20 cellular contexts compared by ENCODE assay signal in the genomic region with DNA sequence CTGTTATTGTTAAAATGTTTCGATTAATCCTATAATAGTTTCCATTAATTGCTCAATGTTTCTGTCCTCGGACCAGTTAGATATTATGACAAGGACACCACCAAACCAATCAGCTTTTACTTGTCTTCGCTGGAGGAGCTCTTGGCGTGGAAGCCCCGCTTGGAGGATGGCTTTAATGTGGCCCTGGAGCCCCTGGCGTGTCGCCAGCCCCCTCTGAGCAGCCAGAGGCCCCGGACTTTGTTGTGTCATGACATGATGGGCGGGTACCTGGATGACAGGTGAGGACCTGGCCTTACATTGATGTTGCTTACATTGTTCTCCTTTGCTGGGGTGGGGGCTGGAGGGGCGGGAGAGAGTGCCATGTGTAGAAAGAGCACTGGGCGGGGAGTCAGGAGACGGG. TPM values are rescaled to one million over a fixed set of nuclear protein-coding genes. Genes with fewer than 3 reads are reported as not detected.
"Had no signal": no experiment of that assay in that cellular context is flagged by ENCODE, and none has a peak within 500 bp of the region (broad histone marks: within the 10 kb centered on the region; RNA-seq: fewer than 3 reads in every experiment).

No MANE protein-coding gene starts in this region.

- H3K27ac ChIP-seq: coronary artery, left lung, neutrophil, parathyroid adenoma, vagina, VCaP had no signal

- H3K4me3 ChIP-seq: coronary artery, left lung, transverse colon, vagina had no signal

- H3K9ac ChIP-seq: parathyroid adenoma had no signal

- H3K9me3 Mint-ChIP-seq: activated naive CD8-positive, alpha-beta T cell treated with anti-CD3 and anti-CD28 coated beads for 36 hours; activated T-helper 1 cell treated with anti-CD3 and anti-CD28 coated beads, Interleukin-12 subunit alpha, Interleukin-12 subunit beta, Interleukin-2, Interleukin-4 antibody, amounts not matched to agents 30 ng/mL and 10 ng/mL and 1 ng/mL, durations not matched to agents 14 hours and 24 hours and 36 hours; brain; central memory CD8-positive, alpha-beta T cell; memory B cell; naive B cell; stimulated activated naive CD8-positive, alpha-beta T cell treated with anti-CD3 and anti-CD28 coated beads, Interleukin-15, Interleukin-2, amounts not matched to agents 100 ng/mL and 50 ng/mL, for 24 hours; T-helper 1 cell treated with Interleukin-12 subunit alpha and Interleukin-12 subunit beta and Interleukin-4 antibody, amounts not matched to agents 30 μg/mL and 1 μg/mL, for 36 hours had no signal

- DNase-seq: activated CD4-positive, alpha-beta T cell treated with anti-CD3 and anti-CD28 coated beads for 1 hour; activated naive CD8-positive, alpha-beta T cell treated with anti-CD3 and anti-CD28 coated beads for 36 hours; erythroblast; foreskin melanocyte; head of caudate nucleus; naive B cell; retina; transverse colon had no signal

- H3K27me3 Mint-ChIP-seq: activated naive CD8-positive, alpha-beta T cell treated with anti-CD3 and anti-CD28 coated beads for 36 hours; central memory CD8-positive, alpha-beta T cell; memory B cell; naive B cell; stimulated activated naive CD8-positive, alpha-beta T cell treated with anti-CD3 and anti-CD28 coated beads, Interleukin-15, Interleukin-2, amounts not matched to agents 100 ng/mL and 50 ng/mL, for 24 hours had no signal

- H2AFZ ChIP-seq: parathyroid adenoma had no signal

- H3K27ac Mint-ChIP-seq: activated naive CD8-positive, alpha-beta T cell treated with anti-CD3 and anti-CD28 coated beads for 36 hours; activated T-helper 1 cell treated with anti-CD3 and anti-CD28 coated beads, Interleukin-12 subunit alpha, Interleukin-12 subunit beta, Interleukin-2, Interleukin-4 antibody, amounts not matched to agents 30 ng/mL and 10 ng/mL and 1 ng/mL, durations not matched to agents 14 hours and 24 hours and 36 hours; brain; memory B cell; stimulated activated naive CD8-positive, alpha-beta T cell treated with anti-CD3 and anti-CD28 coated beads, Interleukin-15, Interleukin-2, amounts not matched to agents 100 ng/mL and 50 ng/mL, for 24 hours; T-helper 1 cell treated with Interleukin-12 subunit alpha and Interleukin-12 subunit beta and Interleukin-4 antibody, amounts not matched to agents 30 μg/mL and 1 μg/mL, for 36 hours had no signal

- H3K27me3 ChIP-seq: left lung, transverse colon, vagina had no signal

- H3K4me3 Mint-ChIP-seq: activated naive CD8-positive, alpha-beta T cell treated with anti-CD3 and anti-CD28 coated beads for 36 hours; activated T-helper 1 cell treated with anti-CD3 and anti-CD28 coated beads, Interleukin-12 subunit alpha, Interleukin-12 subunit beta, Interleukin-2, Interleukin-4 antibody, amounts not matched to agents 30 ng/mL and 10 ng/mL and 1 ng/mL, durations not matched to agents 14 hours and 24 hours and 36 hours; central memory CD8-positive, alpha-beta T cell; memory B cell; stimulated activated naive CD8-positive, alpha-beta T cell treated with anti-CD3 and anti-CD28 coated beads, Interleukin-15, Interleukin-2, amounts not matched to agents 100 ng/mL and 50 ng/mL, for 24 hours; T-helper 1 cell treated with Interleukin-12 subunit alpha and Interleukin-12 subunit beta and Interleukin-4 antibody, amounts not matched to agents 30 μg/mL and 1 μg/mL, for 36 hours had no signal

- H3K9me3 ChIP-seq: left lung, neutrophil, transverse colon, vagina had no signal

- ATAC-seq: left lung had no signal

RNA-seq across cellular contexts. Expression of a gene that starts 53.6 kb away (rescaled TPM):
- total RNA-seq: activated T-helper 1 cell treated with anti-CD3 and anti-CD28 coated beads, Interleukin-12 subunit alpha, Interleukin-12 subunit beta, Interleukin-2, Interleukin-4 antibody, amounts not matched to agents 30 ng/mL and 10 ng/mL and 1 ng/mL, durations not matched to agents 14 hours and 24 hours and 36 hours had no signal
